In genomic region chr17:82767041-82767754, GRCh38 we compare ENCODE assay signal across 7 cellular contexts. TPM values are rescaled to one million over a fixed set of nuclear protein-coding genes. Genes with fewer than 3 reads are reported as not detected.
DNase-seq lines count a peak whose midpoint lies in the region; ATAC-seq, FAIRE-seq and TF ChIP-seq lines count a peak whose summit lies in the region.

No MANE protein-coding gene starts in this region.

- no peaks in the 10 kb centered on the region for H3K9me3 ChIP-seq in spleen

- FAIRE-seq in G401.6 (lab: Jason Lieb, UNC), result peak; percentile 17

- peaks cover 0 to 88% (median 26%) of the 10 kb centered on the region in 6 donors for H3K36me3 ChIP-seq in spleen

- peak; percentile 71 for ATAC-seq in left ventricle myocardium superior
- ATAC-seq in GM19324 (IDR thresholded peaks at IDR 0.05; ENCODE audit: low FRiP score, unreplicated experiment), result no peak

- H3K4me1 Mint-ChIP-seq in activated naive CD8-positive, alpha-beta T cell treated with anti-CD3 and anti-CD28 coated beads for 36 hours, result no peaks in the 10 kb centered on the region

- 76 to 85% (median 81%) methylated on average over 20 to 24 of the region's 24 CpGs for WGBS in spleen, 5 donors

- H3K36me3 Mint-ChIP-seq in activated naive CD8-positive, alpha-beta T cell treated with anti-CD3 and anti-CD28 coated beads for 36 hours, result peaks cover 35% of the 10 kb centered on the region

- DNase-seq in NCI-H1694 treated with DMSO at 0.1 percent for 48 hours (lab: John Stamatoyannopoulos, UW), result peak; percentile 35
- peak; percentile 41 for DNase-seq in activated naive CD8-positive, alpha-beta T cell treated with anti-CD3 and anti-CD28 coated beads for 36 hours
- no peak for DNase-seq in left ventricle myocardium superior
- DNase-seq in spleen, result no peak
- DNase-seq in NCI-H1092 (lab: John Stamatoyannopoulos, UW), result no peak

- no peak overlapping the region for H3K27ac ChIP-seq in spleen

- H3K27me3 Mint-ChIP-seq in activated naive CD8-positive, alpha-beta T cell treated with anti-CD3 and anti-CD28 coated beads for 36 hours, result no peaks in the 10 kb centered on the region

- intact Hi-C loops in left ventricle myocardium superior (cut with micrococcal nuclease), result no loop called here
- intact Hi-C loops in spleen (cut with DNase I; ENCODE audit: low total_unique reads), result no loop called here

- peaks cover 0 to 37% (median 4%) of the 10 kb centered on the region in 6 donors for H3K4me1 ChIP-seq in spleen

- no peaks in the 10 kb centered on the region for H3K9me3 Mint-ChIP-seq in activated naive CD8-positive, alpha-beta T cell treated with anti-CD3 and anti-CD28 coated beads for 36 hours

- H3K4me3 ChIP-seq in spleen, result no peak overlapping the region

- no peak overlapping the region for H3K27ac Mint-ChIP-seq in activated naive CD8-positive, alpha-beta T cell treated with anti-CD3 and anti-CD28 coated beads for 36 hours

- H3K27me3 ChIP-seq in spleen (replicated peaks in 1 of 7), result no peaks in the 10 kb centered on the region

- peak in 9 of 11 experiments; percentile 28 to 62 (median 52) for TF ChIP-seq CTCF in spleen (IDR thresholded peaks at IDR 0.05 in 8 of 11, conservative IDR thresholded peaks at IDR 0.05 in 3 of 11)

- no peak overlapping the region for H3K4me3 Mint-ChIP-seq in activated naive CD8-positive, alpha-beta T cell treated with anti-CD3 and anti-CD28 coated beads for 36 hours

- TF ChIP-seq POLR2A in spleen (IDR thresholded peaks at IDR 0.05), result no peak

RNA-seq across cellular contexts. Expression of gene TBCD, which starts 15.3 kb away (rescaled TPM):
- total RNA-seq in activated naive CD8-positive, alpha-beta T cell treated with anti-CD3 and anti-CD28 coated beads for 36 hours, result 10 to 100 TPM; 74.5 to 76.9 TPM
- total RNA-seq in left ventricle myocardium superior, result 53.4 TPM
- 100 to 1,000 TPM in 3 of 7 donors, 10 to 100 TPM in 4; 55.6 to 149 (median 84.5) TPM for total RNA-seq in spleen
- polyA plus RNA-seq in spleen, result 100 to 1,000 TPM; 117 to 207 (median 195) TPM

RNA-seq across cellular contexts. Expression of gene FN3K, which starts 31.8 kb away (rescaled TPM):
- total RNA-seq in activated naive CD8-positive, alpha-beta T cell treated with anti-CD3 and anti-CD28 coated beads for 36 hours, result 1 to 10 TPM; 2.4 to 2.5 TPM
- 92.6 TPM for total RNA-seq in left ventricle myocardium superior
- total RNA-seq in spleen, result 10 to 100 TPM in 2 of 7 donors, 1 to 10 TPM in 5; 1.4 to 14.1 (median 6.6) TPM
- polyA plus RNA-seq in spleen, result 1 to 10 TPM; 1.7 to 3.4 (median 2.1) TPM

RNA-seq across cellular contexts. Expression of gene FN3KRP, which starts 50.7 kb away (rescaled TPM):
- 10 to 100 TPM; 33.6 to 34.1 TPM for total RNA-seq in activated naive CD8-positive, alpha-beta T cell treated with anti-CD3 and anti-CD28 coated beads for 36 hours
- 14.0 TPM for total RNA-seq in left ventricle myocardium superior
- total RNA-seq in spleen, result 10 to 100 TPM; 16.3 to 35.1 (median 21.2) TPM
- polyA plus RNA-seq in spleen, result 10 to 100 TPM; 25.4 to 33.3 (median 27.4) TPM

Comparison
In these comparisons a context has a peak if more than half of its experiments do, and no peak if none do; other contexts are left out.
1. DNase-seq: peak in NCI-H1694 treated with DMSO at 0.1 percent for 48 hours (single experiment) and activated naive CD8-positive, alpha-beta T cell treated with anti-CD3 and anti-CD28 coated beads for 36 hours (single experiment); none in left ventricle myocardium superior (single experiment), spleen (single experiment) and NCI-H1092 (single experiment).